33 cellular contexts compared by ENCODE assay signal in genomic region chr4:69147334-69147733, GRCh38. TPM values are rescaled to one million over a fixed set of nuclear protein-coding genes. Genes with fewer than 3 reads are reported as not detected.
"Had no signal": no experiment of that assay in that cellular context is flagged by ENCODE, and none has a peak within 500 bp of the region (broad histone marks: within the 10 kb centered on the region; RNA-seq: fewer than 3 reads in every experiment).

No MANE protein-coding gene starts in this region.

- H3K36me3 Mint-ChIP-seq: mesothelial cell of epicardium; naive B cell; stimulated activated effector memory CD8-positive, alpha-beta T cell treated with anti-CD3 and anti-CD28 coated beads, Interleukin-12 subunit alpha, Interleukin-12 subunit beta, amount 100 ng/mL, for 72 hours; type B pancreatic cell had no signal

- H3K4me3 Mint-ChIP-seq: activated B cell treated with CpG ODN at 0.5 μM for 24 hours; activated CD8-positive, alpha-beta T cell treated with anti-CD3 and anti-CD28 coated beads for 36 hours; activated T-cell treated with anti-CD3 and anti-CD28 coated beads, Interleukin-2, amount 50 U/mL, for 4 hours; activated T-helper 17 cell treated with anti-CD3 and anti-CD28 coated beads, Interleukin-2, amount 50 U/mL, for 72 hours; effector memory CD8-positive, alpha-beta T cell; mesothelial cell of epicardium; naive B cell; nephron progenitor cell; stimulated activated effector memory CD8-positive, alpha-beta T cell treated with anti-CD3 and anti-CD28 coated beads, Interleukin-12 subunit alpha, Interleukin-12 subunit beta, amount 100 ng/mL, for 72 hours; stimulated activated naive CD8-positive, alpha-beta T cell treated with anti-CD3 and anti-CD28 coated beads, Interleukin-15, Interleukin-2, amounts not matched to agents 100 ng/mL and 50 ng/mL, for 24 hours; type B pancreatic cell had no signal

- H3K36me3 ChIP-seq: brain microvascular endothelial cell, gastrocnemius medialis, neutrophil, ovary, thoracic aorta, uterus had no signal

- H3K27ac ChIP-seq: brain microvascular endothelial cell, coronary artery, dorsolateral prefrontal cortex, gastrocnemius medialis, neutrophil, ovary, skin epidermis, thoracic aorta, uterus had no signal

- H3K4me3 ChIP-seq: coronary artery, dorsolateral prefrontal cortex, gastrocnemius medialis, ovary, skin epidermis, thoracic aorta, uterus had no signal

- H3K4me1 ChIP-seq: gastrocnemius medialis, uterus had no signal

- ATAC-seq: activated CD8-positive, alpha-beta T cell treated with anti-CD3 and anti-CD28 coated beads for 36 hours; activated T-cell treated with anti-CD3 and anti-CD28 coated beads, Interleukin-2, amount 50 U/mL, for 4 hours; activated T-helper 17 cell treated with anti-CD3 and anti-CD28 coated beads, Interleukin-2, amount 50 U/mL, for 72 hours; effector memory CD8-positive, alpha-beta T cell; gastrocnemius medialis; sciatic nerve; stimulated activated effector memory CD8-positive, alpha-beta T cell treated with anti-CD3 and anti-CD28 coated beads, Interleukin-12 subunit alpha, Interleukin-12 subunit beta, amount 100 ng/mL, for 72 hours had no signal

- H3K27me3 Mint-ChIP-seq: activated B cell treated with CpG ODN at 0.5 μM for 24 hours; activated CD8-positive, alpha-beta T cell treated with anti-CD3 and anti-CD28 coated beads for 36 hours; effector memory CD8-positive, alpha-beta T cell; naive B cell; progenitor cell of endocrine pancreas; stimulated activated naive CD8-positive, alpha-beta T cell treated with anti-CD3 and anti-CD28 coated beads, Interleukin-15, Interleukin-2, amounts not matched to agents 100 ng/mL and 50 ng/mL, for 24 hours; type B pancreatic cell had no signal

- H3K27ac Mint-ChIP-seq: activated B cell treated with CpG ODN at 0.5 μM for 24 hours; activated CD8-positive, alpha-beta T cell treated with anti-CD3 and anti-CD28 coated beads for 36 hours; activated T-helper 17 cell treated with anti-CD3 and anti-CD28 coated beads, Interleukin-2, amount 50 U/mL, for 72 hours; effector memory CD8-positive, alpha-beta T cell; mesothelial cell of epicardium; naive B cell; nephron progenitor cell; progenitor cell of endocrine pancreas; stimulated activated effector memory CD8-positive, alpha-beta T cell treated with anti-CD3 and anti-CD28 coated beads, Interleukin-12 subunit alpha, Interleukin-12 subunit beta, amount 100 ng/mL, for 72 hours; stimulated activated naive CD8-positive, alpha-beta T cell treated with anti-CD3 and anti-CD28 coated beads, Interleukin-15, Interleukin-2, amounts not matched to agents 100 ng/mL and 50 ng/mL, for 24 hours; type B pancreatic cell had no signal

- H3K27me3 ChIP-seq: brain microvascular endothelial cell, gastrocnemius medialis, neutrophil, ovary, uterus had no signal

- DNase-seq: activated B cell treated with CpG ODN at 0.5 μM for 24 hours; activated CD4-positive, alpha-beta T cell treated with anti-CD3 and anti-CD28 coated beads, Interleukin-2, amount 50 U/mL, for 1 hour; activated CD8-positive, alpha-beta T cell treated with anti-CD3 and anti-CD28 coated beads for 36 hours; activated gamma-delta T cell treated with Interleukin-2 at 50 U/mL for 16 hours; activated naive CD4-positive, alpha-beta T cell treated with anti-CD3 and anti-CD28 coated beads, Interleukin-2, amount 50 U/mL, for 16 hours; activated T-cell treated with anti-CD3 and anti-CD28 coated beads, Interleukin-2, amount 50 U/mL, for 4 hours; amniotic stem cell; brain microvascular endothelial cell; dorsolateral prefrontal cortex; effector memory CD8-positive, alpha-beta T cell; erythroblast; gastrocnemius medialis; glutamatergic neuron; islet precursor cell; naive B cell; nephron progenitor cell; ovary; stimulated activated CD4-positive, alpha-beta T cell treated with anti-CD3 and anti-CD28 coated beads, Interleukin-4, amount 100 ng/mL, for 24 hours; uterus had no signal

- H3K9me3 ChIP-seq: gastrocnemius medialis, neutrophil, ovary, thoracic aorta, uterus had no signal

- H3K4me1 Mint-ChIP-seq: activated B cell treated with CpG ODN at 0.5 μM for 24 hours; activated T-helper 17 cell treated with anti-CD3 and anti-CD28 coated beads, Interleukin-2, amount 50 U/mL, for 72 hours; mesothelial cell of epicardium; naive B cell; nephron progenitor cell; stimulated activated effector memory CD8-positive, alpha-beta T cell treated with anti-CD3 and anti-CD28 coated beads, Interleukin-12 subunit alpha, Interleukin-12 subunit beta, amount 100 ng/mL, for 72 hours had no signal

RNA-seq across cellular contexts. Expression of gene UGT2B7, which starts 51.1 kb away (rescaled TPM):
- total RNA-seq: activated B cell treated with CpG ODN at 0.5 μM for 24 hours; activated CD8-positive, alpha-beta T cell treated with anti-CD3 and anti-CD28 coated beads for 36 hours; activated T-helper 17 cell treated with anti-CD3 and anti-CD28 coated beads, Interleukin-2, amount 50 U/mL, for 72 hours; cardiac septum; cerebellum; dorsolateral prefrontal cortex; mesothelial cell of epicardium; sciatic nerve; subcutaneous adipose tissue; thoracic aorta had no signal
